In genomic region chr2:3127710-3128109, GRCh38 we compare ENCODE assay signal across 17 cellular contexts.
DNase-seq lines count a peak whose midpoint lies in the region; ATAC-seq lines count a peak whose summit lies in the region.
"Had no signal": no experiment of that assay in that cellular context is flagged by ENCODE, and none has a peak within 500 bp of the region (broad histone marks: within the 10 kb centered on the region; RNA-seq: fewer than 3 reads in every experiment).

No MANE protein-coding gene starts in this region.

- ATAC-seq in activated T-cell treated with anti-CD3 and anti-CD28 coated beads, Interleukin-2, amount 50 U/mL, for 4 hours: no peak
- peak in 1 of 4 experiments; percentile 28 for ATAC-seq in T-cell (replicated peaks in 1 of 4)
- ATAC-seq in HG03196 (IDR thresholded peaks at IDR 0.05; ENCODE audit: unreplicated experiment): no peak
- ATAC-seq: WTC11 had no signal

- peak overlapping the region; percentile 76 to 87 for H3K27ac Mint-ChIP-seq in T-cell
- no peak overlapping the region for H3K27ac Mint-ChIP-seq in CD8-positive, alpha-beta memory T cell
- no peak overlapping the region for H3K27ac Mint-ChIP-seq in activated CD4-positive, alpha-beta T cell treated with anti-CD3 and anti-CD28 coated beads, Interleukin-2, amount 10 ng/mL, durations not matched to agents 24 days and 14 days
- H3K27ac Mint-ChIP-seq: activated naive CD8-positive, alpha-beta T cell treated with anti-CD3 and anti-CD28 coated beads for 36 hours; WTC11 had no signal

- no peak for DNase-seq in activated T-cell treated with anti-CD3 and anti-CD28 coated beads, Interleukin-2, amount 50 U/mL, for 4 hours
- no peak for DNase-seq in activated T-cell treated with anti-CD3 and anti-CD28 coated beads, Interleukin-2, amount 50 U/mL, for 48 hours
- DNase-seq in NCI-H2171 (lab: John Stamatoyannopoulos, UW): peak; percentile 84
- DNase-seq in T-cell: peak in 1 of 34 experiments; percentile 10
- no peak for DNase-seq in CD8-positive, alpha-beta memory T cell
- DNase-seq in activated CD4-positive, alpha-beta T cell treated with anti-CD3 and anti-CD28 coated beads, Interleukin-2, amount 10 ng/mL, durations not matched to agents 24 days and 14 days: no peak
- DNase-seq: activated naive CD8-positive, alpha-beta T cell treated with anti-CD3 and anti-CD28 coated beads for 36 hours; DMS 273 treated with DMSO at 0.1 percent for 48 hours; foreskin melanocyte; GM23248; NCI-H2107; right cardiac atrium; stimulated activated CD8-positive, alpha-beta memory T cell treated with anti-CD3 and anti-CD28 coated beads, Interleukin-4, amount 100 ng/mL, for 48 hours had no signal

- no peaks in the 10 kb centered on the region for H3K36me3 Mint-ChIP-seq in activated T-cell treated with anti-CD3 and anti-CD28 coated beads, Interleukin-2, amount 50 U/mL, for 4 hours (ENCODE audit: insufficient read depth)
- H3K36me3 Mint-ChIP-seq in T-cell: no peaks in the 10 kb centered on the region
- H3K36me3 Mint-ChIP-seq in CD8-positive, alpha-beta memory T cell: no peaks in the 10 kb centered on the region
- H3K36me3 Mint-ChIP-seq in activated CD4-positive, alpha-beta T cell treated with anti-CD3 and anti-CD28 coated beads, Interleukin-2, amount 10 ng/mL, durations not matched to agents 24 days and 14 days (ENCODE audit: low read depth): no peaks in the 10 kb centered on the region
- H3K36me3 Mint-ChIP-seq: activated naive CD8-positive, alpha-beta T cell treated with anti-CD3 and anti-CD28 coated beads for 36 hours; WTC11 had no signal

- no peaks in the 10 kb centered on the region for H3K4me1 ChIP-seq in skeletal muscle satellite cell (ENCODE audit: control insufficient read depth, insufficient read depth, low read length)
- no peaks in the 10 kb centered on the region for H3K4me1 ChIP-seq in CD8-positive, alpha-beta memory T cell (ENCODE audit: insufficient read depth, low read length)

- CTCF ChIA-PET in T-cell (lab: Charles Lee): no interaction called here
- CTCF ChIA-PET in CD8-positive, alpha-beta memory T cell (lab: Charles Lee): no interaction called here

- POLR2A ChIA-PET in T-cell (lab: Charles Lee): no interaction called here
- POLR2A ChIA-PET in CD8-positive, alpha-beta memory T cell (lab: Charles Lee): no interaction called here

- H3K27me3 ChIP-seq in skeletal muscle satellite cell (ENCODE audit: control insufficient read depth, insufficient read depth, low read length): no peaks in the 10 kb centered on the region
- no peaks in the 10 kb centered on the region for H3K27me3 ChIP-seq in CD8-positive, alpha-beta memory T cell (ENCODE audit: insufficient read depth, low read length, poor library complexity, severe bottlenecking)
- H3K27me3 ChIP-seq: tibial nerve had no signal

- no peak overlapping the region for H3K27ac ChIP-seq in CD8-positive, alpha-beta memory T cell (ENCODE audit: low read depth, low read length)
- H3K27ac ChIP-seq: GM23248, tibial nerve had no signal

- H3K36me3 ChIP-seq in skeletal muscle satellite cell (ENCODE audit: insufficient read depth, low read length): no peaks in the 10 kb centered on the region
- H3K36me3 ChIP-seq in CD8-positive, alpha-beta memory T cell (ENCODE audit: insufficient read depth, low read length): no peaks in the 10 kb centered on the region
- H3K36me3 ChIP-seq: tibial nerve had no signal

- no peaks in the 10 kb centered on the region for H3K9me3 Mint-ChIP-seq in activated T-cell treated with anti-CD3 and anti-CD28 coated beads, Interleukin-2, amount 50 U/mL, for 4 hours
- H3K9me3 Mint-ChIP-seq in T-cell: no peaks in the 10 kb centered on the region
- no peaks in the 10 kb centered on the region for H3K9me3 Mint-ChIP-seq in CD8-positive, alpha-beta memory T cell
- H3K9me3 Mint-ChIP-seq in activated CD4-positive, alpha-beta T cell treated with anti-CD3 and anti-CD28 coated beads, Interleukin-2, amount 10 ng/mL, durations not matched to agents 24 days and 14 days: no peaks in the 10 kb centered on the region
- H3K9me3 Mint-ChIP-seq: activated naive CD8-positive, alpha-beta T cell treated with anti-CD3 and anti-CD28 coated beads for 36 hours; WTC11 had no signal

- intact Hi-C loops in activated CD4-positive, alpha-beta T cell treated with anti-CD3 and anti-CD28 coated beads, Interleukin-2, amount 10 ng/mL, durations not matched to agents 24 days and 14 days (cut with micrococcal nuclease): no loop called here

- H3K4me3 ChIP-seq in skeletal muscle satellite cell (ENCODE audit: low read length): no peak overlapping the region
- H3K4me3 ChIP-seq in CD8-positive, alpha-beta memory T cell (ENCODE audit: low read length): no peak overlapping the region
- H3K4me3 ChIP-seq: GM23248, tibial nerve had no signal

- peaks cover 4% of the 10 kb centered on the region for H3K4me1 Mint-ChIP-seq in activated T-cell treated with anti-CD3 and anti-CD28 coated beads, Interleukin-2, amount 50 U/mL, for 4 hours (ENCODE audit: low read depth)
- H3K4me1 Mint-ChIP-seq in T-cell: peaks cover 0 to 11% (median 9%) of the 10 kb centered on the region in 3 donors
- peaks cover 0 to 3% (median 2%) of the 10 kb centered on the region in 3 donors for H3K4me1 Mint-ChIP-seq in CD8-positive, alpha-beta memory T cell
- H3K4me1 Mint-ChIP-seq in activated CD4-positive, alpha-beta T cell treated with anti-CD3 and anti-CD28 coated beads, Interleukin-2, amount 10 ng/mL, durations not matched to agents 24 days and 14 days: peaks cover 2% of the 10 kb centered on the region
- H3K4me1 Mint-ChIP-seq: activated naive CD8-positive, alpha-beta T cell treated with anti-CD3 and anti-CD28 coated beads for 36 hours had no signal

- H3K4me2 ChIP-seq in skeletal muscle satellite cell (ENCODE audit: low read length): peak overlapping the region; percentile 22

- no peak overlapping the region for H3K9ac ChIP-seq in skeletal muscle satellite cell (ENCODE audit: low read depth, low read length)
- H3K9ac ChIP-seq: GM23248 had no signal

- H3K9me3 ChIP-seq in skeletal muscle satellite cell (replicated peaks; ENCODE audit: low read length): no peaks in the 10 kb centered on the region
- no peaks in the 10 kb centered on the region for H3K9me3 ChIP-seq in CD8-positive, alpha-beta memory T cell (ENCODE audit: low read length)

- H3K4me3 Mint-ChIP-seq in activated T-cell treated with anti-CD3 and anti-CD28 coated beads, Interleukin-2, amount 50 U/mL, for 4 hours: peak overlapping the region; percentile 53
- peak overlapping the region; percentile 37 to 60 (median 54) for H3K4me3 Mint-ChIP-seq in T-cell
- peak overlapping the region in 1 of 7 donors; percentile 12 for H3K4me3 Mint-ChIP-seq in CD8-positive, alpha-beta memory T cell
- no peak overlapping the region for H3K4me3 Mint-ChIP-seq in activated CD4-positive, alpha-beta T cell treated with anti-CD3 and anti-CD28 coated beads, Interleukin-2, amount 10 ng/mL, durations not matched to agents 24 days and 14 days
- H3K4me3 Mint-ChIP-seq: activated naive CD8-positive, alpha-beta T cell treated with anti-CD3 and anti-CD28 coated beads for 36 hours; WTC11 had no signal

- peaks cover 11% of the 10 kb centered on the region for H3K27me3 Mint-ChIP-seq in activated T-cell treated with anti-CD3 and anti-CD28 coated beads, Interleukin-2, amount 50 U/mL, for 4 hours (ENCODE audit: low read depth)
- H3K27me3 Mint-ChIP-seq in T-cell: peaks cover 5 to 7% of the 10 kb centered on the region in 2 donors
- peaks cover 1 to 10% of the 10 kb centered on the region in 2 donors for H3K27me3 Mint-ChIP-seq in CD8-positive, alpha-beta memory T cell
- H3K27me3 Mint-ChIP-seq in activated CD4-positive, alpha-beta T cell treated with anti-CD3 and anti-CD28 coated beads, Interleukin-2, amount 10 ng/mL, durations not matched to agents 24 days and 14 days: no peaks in the 10 kb centered on the region

Comparison
In these comparisons a context has a peak if more than half of its experiments do, and no peak if none do; other contexts are left out.
1. H3K27ac Mint-ChIP-seq: peak in T-cell (2 of 2); none in CD8-positive, alpha-beta memory T cell (0 of 8) and activated CD4-positive, alpha-beta T cell treated with anti-CD3 and anti-CD28 coated beads, Interleukin-2, amount 10 ng/mL, durations not matched to agents 24 days and 14 days (single experiment).